Comparison of ENCODE assay signal across 12 cellular contexts in the genomic region with DNA sequence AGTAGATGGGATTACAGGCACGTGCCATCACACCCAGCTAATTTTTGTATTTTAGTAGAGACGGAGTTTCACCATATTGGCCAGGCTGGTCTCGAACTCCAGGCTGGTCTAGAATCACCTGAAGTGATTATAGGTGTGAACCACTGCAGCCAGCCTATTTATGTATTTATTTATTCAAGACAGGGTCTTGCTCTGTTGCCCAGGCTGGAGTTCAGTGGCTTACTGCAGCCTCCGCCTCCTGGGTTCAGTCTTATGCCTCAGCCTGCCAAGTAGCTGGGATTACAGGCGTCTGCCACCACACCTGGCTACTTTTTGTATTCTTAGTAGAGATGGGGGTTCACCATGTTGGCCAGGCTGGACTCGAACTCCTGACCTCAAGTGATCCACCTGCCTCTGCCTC. TPM values are rescaled to one million over a fixed set of nuclear protein-coding genes. Genes with fewer than 3 reads are reported as not detected.
DNase-seq lines count a peak whose midpoint lies in the region; ATAC-seq and TF ChIP-seq lines count a peak whose summit lies in the region.
"Not testable (repeated sequence)": the region's sequence is repeated elsewhere in the genome, so short reads cannot be mapped to it uniquely, and the experiment has no call there.
"Had no signal": no experiment of that assay in that cellular context is flagged by ENCODE, and none has a peak within 500 bp of the region (broad histone marks: within the 10 kb centered on the region; RNA-seq: fewer than 3 reads in every experiment).

No MANE protein-coding gene starts in this region.

- peaks cover 40% of the 10 kb centered on the region for H3F3A ChIP-seq in GM23338 (replicated peaks; ENCODE audit: low read depth)

- peaks cover 24% of the 10 kb centered on the region for H3K4me1 ChIP-seq in GM23338 (ENCODE audit: insufficient read depth)
- H3K4me1 ChIP-seq in hepatocyte (ENCODE audit: insufficient read depth), result peaks cover 33% of the 10 kb centered on the region

- H3K4me3 ChIP-seq in GM23338, hepatocyte: not testable (repeated sequence)

- not testable (repeated sequence) for TF ChIP-seq CTCF in GM23338 (conservative IDR thresholded peaks at IDR 0.05; ENCODE audit: low read depth in 2 of 2); hepatocyte (IDR thresholded peaks at IDR 0.05; ENCODE audit: poor library complexity); progenitor cell of endocrine pancreas (IDR thresholded peaks at IDR 0.05; ENCODE audit: unreplicated experiment)

- H3K4me2 ChIP-seq in GM23338, hepatocyte: not testable (repeated sequence)

- H3K36me3 ChIP-seq in GM23338 (ENCODE audit: insufficient read depth), result peaks cover 19% of the 10 kb centered on the region; the same call in 1 of the 2 replicates
- H3K36me3 ChIP-seq in hepatocyte (replicated peaks; ENCODE audit: insufficient read depth, low read depth), result not testable (repeated sequence)

- H3K4me3 Mint-ChIP-seq in GM23338; T-helper 1 cell treated with Interleukin-12 subunit alpha and Interleukin-12 subunit beta and Interleukin-4 antibody, amounts not matched to agents 30 μg/mL and 1 μg/mL, for 36 hours; activated naive CD4-positive, alpha-beta T cell treated with anti-CD3 and anti-CD28 coated beads for 36 hours; progenitor cell of endocrine pancreas (ENCODE audit: low read depth); stimulated activated naive CD8-positive, alpha-beta T cell treated with anti-CD3 and anti-CD28 coated beads, Interleukin-15, Interleukin-2, amounts not matched to agents 100 ng/mL and 50 ng/mL, for 24 hours: not testable (repeated sequence)

- H4K20me1 ChIP-seq in GM23338 (replicated peaks; ENCODE audit: insufficient read depth), result peaks cover 20% of the 10 kb centered on the region; the same call in 1 of the 2 replicates
- H4K20me1 ChIP-seq in hepatocyte (ENCODE audit: insufficient read depth, poor library complexity, severe bottlenecking), result not testable (repeated sequence)

- H3K9me3 ChIP-seq in hepatocyte (ENCODE audit: low read depth), result not testable (repeated sequence)

- peaks cover 36% of the 10 kb centered on the region for H3K4me1 Mint-ChIP-seq in GM23338
- H3K4me1 Mint-ChIP-seq in T-helper 1 cell treated with Interleukin-12 subunit alpha and Interleukin-12 subunit beta and Interleukin-4 antibody, amounts not matched to agents 30 μg/mL and 1 μg/mL, for 36 hours (ENCODE audit: low read depth), result peaks cover 27% of the 10 kb centered on the region
- H3K4me1 Mint-ChIP-seq in activated naive CD4-positive, alpha-beta T cell treated with anti-CD3 and anti-CD28 coated beads for 36 hours (ENCODE audit: low read depth), result peaks cover 55% of the 10 kb centered on the region
- not testable (repeated sequence) for H3K4me1 Mint-ChIP-seq in progenitor cell of endocrine pancreas (ENCODE audit: low read depth)
- H3K4me1 Mint-ChIP-seq in stimulated activated naive CD8-positive, alpha-beta T cell treated with anti-CD3 and anti-CD28 coated beads, Interleukin-15, Interleukin-2, amounts not matched to agents 100 ng/mL and 50 ng/mL, for 24 hours (ENCODE audit: low read depth), result peaks cover 40% of the 10 kb centered on the region

- H3K9me3 Mint-ChIP-seq in GM23338; T-helper 1 cell treated with Interleukin-12 subunit alpha and Interleukin-12 subunit beta and Interleukin-4 antibody, amounts not matched to agents 30 μg/mL and 1 μg/mL, for 36 hours; activated naive CD4-positive, alpha-beta T cell treated with anti-CD3 and anti-CD28 coated beads for 36 hours; progenitor cell of endocrine pancreas (ENCODE audit: low read depth); stimulated activated naive CD8-positive, alpha-beta T cell treated with anti-CD3 and anti-CD28 coated beads, Interleukin-15, Interleukin-2, amounts not matched to agents 100 ng/mL and 50 ng/mL, for 24 hours: not testable (repeated sequence)

- CTCF ChIA-PET in activated naive CD4-positive, alpha-beta T cell treated with anti-CD3 and anti-CD28 coated beads for 36 hours (lab: Charles Lee), result interaction anchor here (0.6 to 6.2 kb wide), 2 partner anchors 13 to 61 kb away, joined by 3 to 36 read pairs; no protein-coding TSS in a partner anchor

- H3K27ac ChIP-seq in GM23338 (ENCODE audit: low read depth) (peak overlapping the region; percentile 75), cingulate gyrus (ENCODE audit: low read depth, low read length) (peak overlapping the region; percentile 73), hepatocyte (peak overlapping the region; percentile 73)

- H3K36me3 Mint-ChIP-seq in GM23338 (ENCODE audit: low read depth) (peaks cover 82% of the 10 kb centered on the region), progenitor cell of endocrine pancreas (ENCODE audit: insufficient read depth) (peaks cover 25% of the 10 kb centered on the region)
- H3K36me3 Mint-ChIP-seq in T-helper 1 cell treated with Interleukin-12 subunit alpha and Interleukin-12 subunit beta and Interleukin-4 antibody, amounts not matched to agents 30 μg/mL and 1 μg/mL, for 36 hours (ENCODE audit: low read depth), result peaks cover 48% of the 10 kb centered on the region
- H3K36me3 Mint-ChIP-seq in activated naive CD4-positive, alpha-beta T cell treated with anti-CD3 and anti-CD28 coated beads for 36 hours (ENCODE audit: low read depth), result peaks cover 47% of the 10 kb centered on the region
- peaks cover 67% of the 10 kb centered on the region for H3K36me3 Mint-ChIP-seq in stimulated activated naive CD8-positive, alpha-beta T cell treated with anti-CD3 and anti-CD28 coated beads, Interleukin-15, Interleukin-2, amounts not matched to agents 100 ng/mL and 50 ng/mL, for 24 hours (ENCODE audit: low read depth)

- not testable (repeated sequence) for DNase-seq in GM23338 (ENCODE audit: low spot score); activated naive CD4-positive, alpha-beta T cell treated with anti-CD3 and anti-CD28 coated beads for 36 hours; hepatocyte (ENCODE audit: low spot score); progenitor cell of endocrine pancreas (ENCODE audit: low spot score, unreplicated experiment)

- not testable (repeated sequence) for H3K9me2 ChIP-seq in GM23338 (ENCODE audit: insufficient read depth); hepatocyte (replicated peaks; ENCODE audit: insufficient read depth)

- H3K27me3 Mint-ChIP-seq in GM23338 (ENCODE audit: insufficient read depth, low read depth, poor library complexity), result peaks cover 32% of the 10 kb centered on the region
- not testable (repeated sequence) for H3K27me3 Mint-ChIP-seq in T-helper 1 cell treated with Interleukin-12 subunit alpha and Interleukin-12 subunit beta and Interleukin-4 antibody, amounts not matched to agents 30 μg/mL and 1 μg/mL, for 36 hours (ENCODE audit: low read depth); activated naive CD4-positive, alpha-beta T cell treated with anti-CD3 and anti-CD28 coated beads for 36 hours (ENCODE audit: low read depth); progenitor cell of endocrine pancreas; stimulated activated naive CD8-positive, alpha-beta T cell treated with anti-CD3 and anti-CD28 coated beads, Interleukin-15, Interleukin-2, amounts not matched to agents 100 ng/mL and 50 ng/mL, for 24 hours

- H3K79me2 ChIP-seq in GM23338 (replicated peaks; ENCODE audit: insufficient read depth) (peaks cover 36% of the 10 kb centered on the region), hepatocyte (peaks cover 51% of the 10 kb centered on the region)

- not testable (repeated sequence) for H3K27me3 ChIP-seq in GM23338 (ENCODE audit: insufficient read depth); hepatocyte

- ATAC-seq in GM23338, result not testable (repeated sequence)

- not testable (repeated sequence) for H2AFZ ChIP-seq in GM23338, hepatocyte

- not testable (repeated sequence) for H3K27ac Mint-ChIP-seq in GM23338
- H3K27ac Mint-ChIP-seq in T-helper 1 cell treated with Interleukin-12 subunit alpha and Interleukin-12 subunit beta and Interleukin-4 antibody, amounts not matched to agents 30 μg/mL and 1 μg/mL, for 36 hours, result peak overlapping the region; percentile 45
- H3K27ac Mint-ChIP-seq in activated naive CD4-positive, alpha-beta T cell treated with anti-CD3 and anti-CD28 coated beads for 36 hours, result peak overlapping the region; percentile 48
- H3K27ac Mint-ChIP-seq in progenitor cell of endocrine pancreas, result peak overlapping the region; percentile 7
- peak overlapping the region; percentile 49 for H3K27ac Mint-ChIP-seq in stimulated activated naive CD8-positive, alpha-beta T cell treated with anti-CD3 and anti-CD28 coated beads, Interleukin-15, Interleukin-2, amounts not matched to agents 100 ng/mL and 50 ng/mL, for 24 hours

- WGBS in hepatocyte (ENCODE audit: low lambda C conversion rate, missing lambda C conversion rate), result 95% methylated on average over 6 of the region's 6 CpGs

- intact Hi-C loops in activated naive CD4-positive, alpha-beta T cell treated with anti-CD3 and anti-CD28 coated beads for 36 hours (cut with micrococcal nuclease), result not testable (repeated sequence)

RNA-seq across cellular contexts. Expression of a gene that starts 5.0 kb away (rescaled TPM):
- total RNA-seq in GM23338 (2014; rRNA removed; shearing (Covaris generic)), result 46.5 and 63.9 TPM in 2 replicates
- polyA plus RNA-seq in GM23338 (2016; fragmentation: Nextera tagmentation; extraction: Ambion mirVana) (255 and 290 TPM in 2 replicates), hepatocyte (106 and 109 TPM in 2 replicates)
- 10 to 100 TPM; 27.4 to 28.6 TPM for total RNA-seq in activated naive CD4-positive, alpha-beta T cell treated with anti-CD3 and anti-CD28 coated beads for 36 hours
- total RNA-seq in hepatocyte (21.0 and 27.2 TPM in 2 replicates), progenitor cell of endocrine pancreas (16.8 and 20.8 TPM in 2 replicates)

RNA-seq across cellular contexts. Expression of a gene that starts 6.4 kb away (rescaled TPM):
- total RNA-seq in GM23338 (2014; rRNA removed; shearing (Covaris generic)), result 67.0 and 69.7 TPM in 2 replicates
- polyA plus RNA-seq in GM23338 (2016; fragmentation: Nextera tagmentation; extraction: Ambion mirVana) (121 and 127 TPM in 2 replicates), hepatocyte (130 and 140 TPM in 2 replicates)
- 100 to 1,000 TPM; 219 to 223 TPM for total RNA-seq in activated naive CD4-positive, alpha-beta T cell treated with anti-CD3 and anti-CD28 coated beads for 36 hours
- total RNA-seq in hepatocyte (64.5 and 65.8 TPM in 2 replicates), progenitor cell of endocrine pancreas (70.4 and 78.8 TPM in 2 replicates)

RNA-seq across cellular contexts. Expression of a gene that starts 13.6 kb away (rescaled TPM):
- total RNA-seq in GM23338 (2014; rRNA removed; shearing (Covaris generic)), result 724 and 760 TPM in 2 replicates
- 1,131 and 1,182 TPM in 2 replicates for polyA plus RNA-seq in GM23338 (2016; fragmentation: Nextera tagmentation; extraction: Ambion mirVana)
- total RNA-seq in activated naive CD4-positive, alpha-beta T cell treated with anti-CD3 and anti-CD28 coated beads for 36 hours, result 100 to 1,000 TPM; 407 to 431 TPM
- 1,414 and 1,442 TPM in 2 replicates for total RNA-seq in hepatocyte
- 915 and 922 TPM in 2 replicates for polyA plus RNA-seq in hepatocyte
- 707 and 730 TPM in 2 replicates for total RNA-seq in progenitor cell of endocrine pancreas

RNA-seq across cellular contexts. Expression of a gene that starts 17.3 kb away (rescaled TPM):
- total RNA-seq in GM23338 (2014; rRNA removed; shearing (Covaris generic)), result 0.28 TPM in 1 of 2 replicates, not detected in the other
- polyA plus RNA-seq in GM23338 (2016; fragmentation: Nextera tagmentation; extraction: Ambion mirVana) (0.10 and 0.18 TPM in 2 replicates), hepatocyte (not detected in 2 replicates)
- not detected for total RNA-seq in activated naive CD4-positive, alpha-beta T cell treated with anti-CD3 and anti-CD28 coated beads for 36 hours
- total RNA-seq in hepatocyte (0.17 TPM in 1 of 2 replicates, not detected in the other), progenitor cell of endocrine pancreas (not detected in 2 replicates)
- total RNA-seq: cardiac muscle cell; glomerular endothelial cell; H7; naive thymus-derived CD4-positive, alpha-beta T cell; T-helper 2 cell treated with Interferon-gamma antibody and Interleukin-4, amounts not matched to agents 100 ng/mL and 5 ng/mL, for 36 hours had no signal
- polyA plus RNA-seq: naive thymus-derived CD4-positive, alpha-beta T cell had no signal

RNA-seq across cellular contexts. Expression of a gene that starts 18.5 kb away (rescaled TPM):
- total RNA-seq in GM23338 (2014; rRNA removed; shearing (Covaris generic)), result 74.7 and 83.5 TPM in 2 replicates
- polyA plus RNA-seq in GM23338 (2016; fragmentation: Nextera tagmentation; extraction: Ambion mirVana) (86.4 and 86.5 TPM in 2 replicates), hepatocyte (86.5 and 95.3 TPM in 2 replicates)
- total RNA-seq in activated naive CD4-positive, alpha-beta T cell treated with anti-CD3 and anti-CD28 coated beads for 36 hours, result 10 to 100 TPM; 77.9 to 82.8 TPM
- total RNA-seq in hepatocyte (36.2 and 45.6 TPM in 2 replicates), progenitor cell of endocrine pancreas (61.2 and 63.3 TPM in 2 replicates)
